ENCODE assay signal across 21 cellular contexts in the genomic region with DNA sequence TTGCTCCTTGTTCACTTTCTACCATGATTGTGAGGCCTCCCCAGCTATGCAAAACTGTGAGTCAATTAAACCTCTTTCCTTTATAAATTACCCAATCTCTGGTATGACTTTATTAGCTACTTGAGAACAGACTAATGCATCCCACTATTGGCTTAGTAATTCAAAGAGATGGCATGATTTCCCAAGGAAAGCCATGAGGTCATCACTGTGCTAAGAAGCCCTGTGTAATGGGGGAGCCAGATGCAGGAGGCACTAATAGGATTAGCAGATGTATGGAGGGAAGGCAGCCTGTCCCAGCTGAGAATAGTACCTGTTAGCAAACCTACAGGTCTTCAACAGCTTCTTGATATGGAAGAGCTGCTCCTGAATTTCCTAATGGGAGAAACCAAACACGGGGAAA.
"Had no signal": no experiment of that assay in that cellular context is flagged by ENCODE, and none has a peak within 500 bp of the region (broad histone marks: within the 10 kb centered on the region; RNA-seq: fewer than 3 reads in every experiment).

No MANE protein-coding gene starts in this region.

- ATAC-seq: activated CD4-positive, alpha-beta T cell treated with anti-CD3 and anti-CD28 coated beads for 36 hours; left ventricle myocardium superior had no signal

- H3K27ac ChIP-seq: epithelial cell of prostate, right atrium auricular region, skin epidermis, tibial nerve, uterus had no signal

- H3K9me3 Mint-ChIP-seq: immature natural killer cell had no signal

- H3K27me3 ChIP-seq: right atrium auricular region, tibial nerve, uterus had no signal

- H3K4me3 Mint-ChIP-seq: activated CD4-positive, alpha-beta memory T cell treated with anti-CD3 and anti-CD28 coated beads for 36 hours; activated CD4-positive, alpha-beta T cell treated with anti-CD3 and anti-CD28 coated beads for 36 hours; activated naive CD8-positive, alpha-beta T cell; activated T-helper 1 cell treated with anti-CD3 and anti-CD28 coated beads, Interleukin-12 subunit alpha, Interleukin-12 subunit beta, Interleukin-2, Interleukin-4 antibody, amounts not matched to agents 30 ng/mL and 10 ng/mL and 1 ng/mL, durations not matched to agents 14 hours and 24 hours and 36 hours; immature natural killer cell; nephron progenitor cell; stimulated activated naive CD8-positive, alpha-beta T cell treated with anti-CD3 and anti-CD28 coated beads, Interleukin-15, Interleukin-2, amounts not matched to agents 100 ng/mL and 50 ng/mL, for 24 hours had no signal

- H3K4me3 ChIP-seq: right atrium auricular region, skin epidermis, tibial nerve, uterus had no signal

- H3K4me1 Mint-ChIP-seq: immature natural killer cell, nephron progenitor cell had no signal

- H3K4me1 ChIP-seq: right atrium auricular region, uterus had no signal

- H3K9me3 ChIP-seq: right atrium auricular region, tibial nerve, uterus had no signal

- H3K27me3 Mint-ChIP-seq: activated naive CD8-positive, alpha-beta T cell; stimulated activated naive CD8-positive, alpha-beta T cell treated with anti-CD3 and anti-CD28 coated beads, Interleukin-15, Interleukin-2, amounts not matched to agents 100 ng/mL and 50 ng/mL, for 24 hours had no signal

- H3K36me3 ChIP-seq: right atrium auricular region, tibial nerve, uterus had no signal

- H3K36me3 Mint-ChIP-seq: activated naive CD8-positive, alpha-beta T cell; immature natural killer cell had no signal

- DNase-seq: activated CD4-positive, alpha-beta memory T cell treated with anti-CD3 and anti-CD28 coated beads for 36 hours; activated CD4-positive, alpha-beta T cell treated with anti-CD3 and anti-CD28 coated beads for 36 hours; activated gamma-delta T cell treated with Interleukin-2 at 50 U/mL for 16 hours; activated T-cell treated with anti-CD3 and anti-CD28 coated beads for 4 hours; amniotic stem cell; caudate nucleus; immature natural killer cell; left ventricle myocardium superior; nephron progenitor cell; occipital lobe; posterior cingulate gyrus; SW 1271; T-helper 2 cell; uterus had no signal

- H3K27ac Mint-ChIP-seq: activated CD4-positive, alpha-beta memory T cell treated with anti-CD3 and anti-CD28 coated beads for 36 hours; activated CD4-positive, alpha-beta T cell treated with anti-CD3 and anti-CD28 coated beads for 36 hours; activated naive CD8-positive, alpha-beta T cell; activated T-helper 1 cell treated with anti-CD3 and anti-CD28 coated beads, Interleukin-12 subunit alpha, Interleukin-12 subunit beta, Interleukin-2, Interleukin-4 antibody, amounts not matched to agents 30 ng/mL and 10 ng/mL and 1 ng/mL, durations not matched to agents 14 hours and 24 hours and 36 hours; immature natural killer cell; nephron progenitor cell; stimulated activated naive CD8-positive, alpha-beta T cell treated with anti-CD3 and anti-CD28 coated beads, Interleukin-15, Interleukin-2, amounts not matched to agents 100 ng/mL and 50 ng/mL, for 24 hours had no signal
